Comparison of ENCODE assay signal across 19 cellular contexts in the genomic region with DNA sequence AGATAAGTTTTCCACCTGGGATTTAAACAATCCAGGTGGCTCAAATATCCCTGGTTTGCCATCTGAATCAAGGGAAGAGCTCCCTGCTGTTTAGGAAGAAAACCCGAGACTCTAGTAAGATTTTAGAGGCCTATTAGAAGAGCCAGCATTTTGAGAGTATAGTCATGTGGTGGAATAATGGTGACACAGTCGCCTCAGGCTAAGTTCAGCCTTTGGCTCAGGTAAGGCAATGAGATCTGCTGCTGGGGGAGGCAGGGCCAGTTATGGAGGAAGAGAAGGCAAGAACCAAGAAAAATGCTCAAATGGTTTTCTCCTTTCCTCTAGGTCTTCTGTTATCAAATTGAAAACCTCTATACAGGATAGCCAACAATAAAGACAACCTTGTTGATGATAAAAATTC. TPM values are rescaled to one million over a fixed set of nuclear protein-coding genes. Genes with fewer than 3 reads are reported as not detected.
DNase-seq lines count a peak whose midpoint lies in the region; ATAC-seq and TF ChIP-seq lines count a peak whose summit lies in the region.
"Had no signal": no experiment of that assay in that cellular context is flagged by ENCODE, and none has a peak within 500 bp of the region (broad histone marks: within the 10 kb centered on the region; RNA-seq: fewer than 3 reads in every experiment).

No MANE protein-coding gene starts in this region.

- no peaks in the 10 kb centered on the region for H3K9me3 ChIP-seq in HUES64 (ENCODE audit: insufficient read depth, low read depth, low read length)
- H3K9me3 ChIP-seq: BLaER1 treated with 17β-estradiol and CSF1 and Interleukin-3, amounts not matched to agents 10 nM and 100 nM had no signal

- H3K4me3 Mint-ChIP-seq in WTC11 (no peak overlapping the region), nephron progenitor cell (no peak overlapping the region)
- H3K4me3 Mint-ChIP-seq: CD4-positive, alpha-beta memory T cell had no signal

- H3K36me3 Mint-ChIP-seq in WTC11 (0 out of 2 replicates have a peak, but pooled peaks cover 8% of the 10 kb centered on the region), nephron progenitor cell (ENCODE audit: low read depth) (peaks cover 14% of the 10 kb centered on the region)

- H3K27ac ChIP-seq in HUES64 (ENCODE audit: low read depth, low read length) = peak overlapping the region; percentile 21; the same call in 1 of the 2 replicates
- H3K27ac ChIP-seq in RWPE1 = no peak overlapping the region
- H3K27ac ChIP-seq: 22Rv1; BLaER1 treated with 17β-estradiol and CSF1 and Interleukin-3, amounts not matched to agents 10 nM and 100 nM had no signal

- H3K27me3 ChIP-seq in HUES64 (ENCODE audit: insufficient read depth, low read length) = no peaks in the 10 kb centered on the region
- H3K27me3 ChIP-seq: BLaER1 treated with 17β-estradiol and CSF1 and Interleukin-3, amounts not matched to agents 10 nM and 100 nM had no signal

- DNase-seq in DMS79 treated with DMSO at 0.1 percent for 48 hours (lab: John Stamatoyannopoulos, UW) = peak; percentile 42
- no peak for DNase-seq in DMS79 (lab: John Stamatoyannopoulos, UW)
- no peak for DNase-seq in WTC11 (ENCODE audit: low spot score)
- no peak for DNase-seq in nephron progenitor cell
- no peak for DNase-seq in AG08396 (ENCODE audit: low spot score)
- no peak for DNase-seq in RWPE1 (ENCODE audit: low spot score)
- DNase-seq: ACHN; Calu3; CD4-positive, alpha-beta memory T cell; DMS153; GF-D8; H7; NCI-H1105 treated with DMSO at 0.1 percent for 48 hours; NCI-H2081 treated with DMSO at 0.1 percent for 48 hours; SIG-M5 had no signal

- peaks cover under 1% of the 10 kb centered on the region for H3K36me3 ChIP-seq in HUES64 (ENCODE audit: insufficient read depth, low read length)

- no peak overlapping the region for H3K9ac ChIP-seq in HUES64 (ENCODE audit: low read depth, low read length)

- ATAC-seq in WTC11 (no peak; the same call in 1 of the 2 replicates), GM21619 (IDR thresholded peaks at IDR 0.05; ENCODE audit: unreplicated experiment) (no peak)

- peak overlapping the region; percentile 38 for H3K27ac Mint-ChIP-seq in WTC11
- H3K27ac Mint-ChIP-seq in nephron progenitor cell = peak overlapping the region; percentile 64
- H3K27ac Mint-ChIP-seq: CD4-positive, alpha-beta memory T cell had no signal

- 0 out of 2 replicates have a peak, but pooled peaks cover 4% of the 10 kb centered on the region for H3K4me1 ChIP-seq in HUES64 (ENCODE audit: insufficient read depth, low read length)

- H3K4me1 Mint-ChIP-seq in WTC11 = peaks cover 24% of the 10 kb centered on the region
- H3K4me1 Mint-ChIP-seq in nephron progenitor cell = no peaks in the 10 kb centered on the region
- H3K4me1 Mint-ChIP-seq: CD4-positive, alpha-beta memory T cell had no signal

- WGBS in HUES64 = 78% methylated on average over 2 of the region's 2 CpGs

- H3K27me3 Mint-ChIP-seq in WTC11 (ENCODE audit: low read depth) (no peaks in the 10 kb centered on the region), nephron progenitor cell (ENCODE audit: low read depth, poor library complexity) (no peaks in the 10 kb centered on the region)
- H3K27me3 Mint-ChIP-seq: CD4-positive, alpha-beta memory T cell had no signal

- no peak overlapping the region for H3K4me3 ChIP-seq in HUES64 (ENCODE audit: low read length)
- H3K4me3 ChIP-seq: BLaER1 treated with 17β-estradiol and CSF1 and Interleukin-3, amounts not matched to agents 10 nM and 100 nM had no signal

- TF ChIP-seq CTCF in WTC11 (IDR thresholded peaks at IDR 0.05) = no peak
- TF ChIP-seq CTCF in nephron progenitor cell (IDR thresholded peaks at IDR 0.05) = no peak
- no peak for TF ChIP-seq CTCF in RWPE1 (conservative IDR thresholded peaks at IDR 0.05; ENCODE audit: low read depth)

- POLR2A ChIA-PET in WTC11 (lab: Charles Lee) = interaction anchor here (1.0 kb wide), 1 partner anchor 30 kb away, joined by 4 read pairs; no protein-coding TSS in a partner anchor
- POLR2A ChIA-PET in RWPE1 (lab: Yijun Ruan, JAX; ENCODE audit: low non-redundant PET) = no interaction called here

- H3K9me3 Mint-ChIP-seq in WTC11 (no peaks in the 10 kb centered on the region), nephron progenitor cell (no peaks in the 10 kb centered on the region)
- H3K9me3 Mint-ChIP-seq: CD4-positive, alpha-beta memory T cell had no signal

- CTCF ChIA-PET in WTC11 (lab: Charles Lee) = interaction anchor here (0.7 to 4.4 kb wide), 7 partner anchors 16 to 424 kb away, joined by 3 to 30 read pairs (median 9); partner anchors contain the start of genes BRIX1, RAD1 and TTC23L
- CTCF ChIA-PET in RWPE1 (lab: Yijun Ruan, JAX) = interaction anchor here (0.7 to 3.4 kb wide), 7 partner anchors 211 to 425 kb away, joined by 3 to 22 read pairs (median 4); no protein-coding TSS in a partner anchor

TF ChIP-seq in WTC11, 78 proteins besides CTCF, POLR2A, EP300 and RAD21 (continues in another document):
- TF ChIP-seq, protein P1, sequence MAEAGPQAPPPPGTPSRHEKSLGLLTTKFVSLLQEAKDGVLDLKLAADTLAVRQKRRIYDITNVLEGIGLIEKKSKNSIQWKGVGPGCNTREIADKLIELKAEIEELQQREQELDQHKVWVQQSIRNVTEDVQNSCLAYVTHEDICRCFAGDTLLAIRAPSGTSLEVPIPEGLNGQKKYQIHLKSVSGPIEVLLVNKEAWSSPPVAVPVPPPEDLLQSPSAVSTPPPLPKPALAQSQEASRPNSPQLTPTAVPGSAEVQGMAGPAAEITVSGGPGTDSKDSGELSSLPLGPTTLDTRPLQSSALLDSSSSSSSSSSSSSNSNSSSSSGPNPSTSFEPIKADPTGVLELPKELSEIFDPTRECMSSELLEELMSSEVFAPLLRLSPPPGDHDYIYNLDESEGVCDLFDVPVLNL (CRISPR knock-in tag; IDR thresholded peaks at IDR 0.05; ENCODE audit: borderline replicate concordance, low read depth) = no peak
- TF ChIP-seq IRF2 (CRISPR knock-in tag; IDR thresholded peaks at IDR 0.05; ENCODE audit: borderline replicate concordance, low read depth) (no peak), GRHL2 (CRISPR knock-in tag; IDR thresholded peaks at IDR 0.05; ENCODE audit: insufficient replicate concordance, severe bottlenecking) (no peak), CREM (CRISPR knock-in tag; IDR thresholded peaks at IDR 0.05) (no peak), FOXP1 (CRISPR knock-in tag; IDR thresholded peaks at IDR 0.05; ENCODE audit: borderline replicate concordance) (no peak), GABPB1 (CRISPR knock-in tag; IDR thresholded peaks at IDR 0.05) (no peak)
- TF ChIP-seq, protein P2, sequence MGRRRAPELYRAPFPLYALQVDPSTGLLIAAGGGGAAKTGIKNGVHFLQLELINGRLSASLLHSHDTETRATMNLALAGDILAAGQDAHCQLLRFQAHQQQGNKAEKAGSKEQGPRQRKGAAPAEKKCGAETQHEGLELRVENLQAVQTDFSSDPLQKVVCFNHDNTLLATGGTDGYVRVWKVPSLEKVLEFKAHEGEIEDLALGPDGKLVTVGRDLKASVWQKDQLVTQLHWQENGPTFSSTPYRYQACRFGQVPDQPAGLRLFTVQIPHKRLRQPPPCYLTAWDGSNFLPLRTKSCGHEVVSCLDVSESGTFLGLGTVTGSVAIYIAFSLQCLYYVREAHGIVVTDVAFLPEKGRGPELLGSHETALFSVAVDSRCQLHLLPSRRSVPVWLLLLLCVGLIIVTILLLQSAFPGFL (CRISPR knock-in tag; IDR thresholded peaks at IDR 0.05; ENCODE audit: borderline replicate concordance) = no peak
- TF ChIP-seq, protein P3, sequence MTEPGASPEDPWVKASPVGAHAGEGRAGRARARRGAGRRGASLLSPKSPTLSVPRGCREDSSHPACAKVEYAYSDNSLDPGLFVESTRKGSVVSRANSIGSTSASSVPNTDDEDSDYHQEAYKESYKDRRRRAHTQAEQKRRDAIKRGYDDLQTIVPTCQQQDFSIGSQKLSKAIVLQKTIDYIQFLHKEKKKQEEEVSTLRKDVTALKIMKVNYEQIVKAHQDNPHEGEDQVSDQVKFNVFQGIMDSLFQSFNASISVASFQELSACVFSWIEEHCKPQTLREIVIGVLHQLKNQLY (CRISPR knock-in tag; IDR thresholded peaks at IDR 0.05) = no peak
- TF ChIP-seq, protein P4, sequence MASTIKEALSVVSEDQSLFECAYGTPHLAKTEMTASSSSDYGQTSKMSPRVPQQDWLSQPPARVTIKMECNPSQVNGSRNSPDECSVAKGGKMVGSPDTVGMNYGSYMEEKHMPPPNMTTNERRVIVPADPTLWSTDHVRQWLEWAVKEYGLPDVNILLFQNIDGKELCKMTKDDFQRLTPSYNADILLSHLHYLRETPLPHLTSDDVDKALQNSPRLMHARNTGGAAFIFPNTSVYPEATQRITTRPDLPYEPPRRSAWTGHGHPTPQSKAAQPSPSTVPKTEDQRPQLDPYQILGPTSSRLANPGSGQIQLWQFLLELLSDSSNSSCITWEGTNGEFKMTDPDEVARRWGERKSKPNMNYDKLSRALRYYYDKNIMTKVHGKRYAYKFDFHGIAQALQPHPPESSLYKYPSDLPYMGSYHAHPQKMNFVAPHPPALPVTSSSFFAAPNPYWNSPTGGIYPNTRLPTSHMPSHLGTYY (CRISPR knock-in tag; IDR thresholded peaks at IDR 0.05) = no peak

RNA-seq across cellular contexts. Expression of gene RAD1, which starts 16.2 kb away (rescaled TPM):
- 38.9 TPM for polyA plus RNA-seq in HUES64 (2013, experiment 1 of 2)
- 38.1 TPM for polyA plus RNA-seq in HUES64 (2013, experiment 2 of 2)
- total RNA-seq in WTC11 (2021) = 28.4 to 33.4 TPM (median 28.5 TPM) in 3 replicates

RNA-seq across cellular contexts. Expression of gene BRIX1, which starts 16.4 kb away (rescaled TPM):
- polyA plus RNA-seq in HUES64 (2013, experiment 1 of 2) = 67.7 TPM
- 58.5 TPM for polyA plus RNA-seq in HUES64 (2013, experiment 2 of 2)
- 48.0 to 57.3 TPM (median 49.4 TPM) in 3 replicates for total RNA-seq in WTC11 (2021)

RNA-seq across cellular contexts. Expression of gene DNAJC21, which starts 30.3 kb away (rescaled TPM):
- polyA plus RNA-seq in HUES64 (2013, experiment 1 of 2) = 38.5 TPM
- polyA plus RNA-seq in HUES64 (2013, experiment 2 of 2) = 45.8 TPM
- total RNA-seq in WTC11 (2021) = 48.7 to 62.5 TPM (median 49.6 TPM) in 3 replicates
